In genomic region chr3:71150293-71150954, GRCh38 we compare ENCODE assay signal across 11 cellular contexts.
DNase-seq lines count a peak whose midpoint lies in the region; ATAC-seq and TF ChIP-seq lines count a peak whose summit lies in the region.
"Had no signal": no experiment of that assay in that cellular context is flagged by ENCODE, and none has a peak within 500 bp of the region (broad histone marks: within the 10 kb centered on the region; RNA-seq: fewer than 3 reads in every experiment).

No MANE protein-coding gene starts in this region.

- TF ChIP-seq CTCF in chondrocyte (IDR thresholded peaks at IDR 0.05), result no peak

- H3K36me3 Mint-ChIP-seq in chondrocyte (ENCODE audit: low read depth), result peaks cover 4% of the 10 kb centered on the region

- H3K27me3 Mint-ChIP-seq in chondrocyte (ENCODE audit: low read depth), result no peaks in the 10 kb centered on the region

- H3K27ac Mint-ChIP-seq in chondrocyte (ENCODE audit: unreplicated experiment), result peak overlapping the region; percentile 27

- H3K9me3 Mint-ChIP-seq in chondrocyte (ENCODE audit: low read depth), result no peaks in the 10 kb centered on the region

- ATAC-seq in GM18499 (IDR thresholded peaks at IDR 0.05; ENCODE audit: insufficient read depth, unreplicated experiment), result peak; percentile 67
- peak; percentile 76 for ATAC-seq in GM19452 (IDR thresholded peaks at IDR 0.05; ENCODE audit: unreplicated experiment)
- ATAC-seq in esophagus mucosa, result no peak

- no peak overlapping the region for H3K4me3 Mint-ChIP-seq in chondrocyte (ENCODE audit: unreplicated experiment)

- DNase-seq in M059J (ENCODE audit: low read depth) (peak; percentile 15), chondrocyte (ENCODE audit: low spot score) (no peak), HCEC 1CT (no peak), midbrain (lab: John Stamatoyannopoulos, UW) (no peak), EL (no peak)
- DNase-seq: activated CD4-positive, alpha-beta T cell treated with anti-CD3 and anti-CD28 coated beads for 48 hours; central memory CD4-positive, alpha-beta T cell; retina had no signal

- H3K4me1 Mint-ChIP-seq in chondrocyte (ENCODE audit: low read depth), result peaks cover 24% of the 10 kb centered on the region
